23 cellular contexts compared by ENCODE assay signal in the genomic region with DNA sequence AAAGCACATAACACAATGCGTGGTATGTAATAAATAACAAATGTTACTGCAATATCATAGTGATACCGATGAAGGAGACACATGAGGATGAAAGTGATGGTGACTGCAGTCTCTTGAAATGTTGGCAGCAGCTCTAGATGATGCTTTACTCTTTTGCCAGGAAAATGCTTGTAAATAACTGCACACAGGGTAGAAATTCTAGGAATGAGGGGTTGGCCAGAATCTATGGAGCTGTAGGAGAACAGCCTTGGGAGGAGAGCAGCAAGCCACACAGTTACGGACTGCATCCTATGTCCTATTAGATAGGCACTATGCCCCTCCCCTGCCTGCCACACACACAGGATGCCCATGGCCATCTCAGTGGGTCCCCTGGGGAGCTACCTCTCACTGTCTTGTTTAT.
DNase-seq lines count a peak whose midpoint lies in the region; ATAC-seq and TF ChIP-seq lines count a peak whose summit lies in the region.
"Had no signal": no experiment of that assay in that cellular context is flagged by ENCODE, and none has a peak within 500 bp of the region (broad histone marks: within the 10 kb centered on the region; RNA-seq: fewer than 3 reads in every experiment).

No MANE protein-coding gene starts in this region.

- TF ChIP-seq CTCF in AG10803 (conservative IDR thresholded peaks at IDR 0.05; ENCODE audit: low read length) (no peak), foreskin fibroblast (IDR thresholded peaks at IDR 0.05; ENCODE audit: low read depth, low read length) (no peak), psoas muscle (IDR thresholded peaks at IDR 0.05) (no peak)
- no peak for TF ChIP-seq CTCF in CD4-positive, alpha-beta T cell (IDR thresholded peaks at IDR 0.05)

- no peaks in the 10 kb centered on the region for H3K9me3 ChIP-seq in CD4-positive, alpha-beta T cell (ENCODE audit: control insufficient read depth, low read length)
- H3K9me3 ChIP-seq in psoas muscle: no peaks in the 10 kb centered on the region
- H3K9me3 ChIP-seq: BLaER1 treated with 17β-estradiol and CSF1 and Interleukin-3, amounts not matched to agents 10 nM and 100 nM; esophagus squamous epithelium; tibial nerve had no signal

- H3K4me3 ChIP-seq in AG10803 (ENCODE audit: low read length): no peak overlapping the region
- H3K4me3 ChIP-seq in foreskin fibroblast (ENCODE audit: low read depth in 1 of 2, low read length in 2 of 2): no peak overlapping the region
- no peak overlapping the region for H3K4me3 ChIP-seq in psoas muscle
- H3K4me3 ChIP-seq: BLaER1 treated with 17β-estradiol and CSF1 and Interleukin-3, amounts not matched to agents 10 nM and 100 nM; cardiac muscle cell; esophagus squamous epithelium; neural progenitor cell; tibial nerve had no signal

- ATAC-seq in activated T-helper 17 cell treated with anti-CD3 and anti-CD28 coated beads, Interleukin-2, amount 50 U/mL, for 72 hours (replicated peaks): no peak
- no peak for ATAC-seq in CD4-positive, alpha-beta T cell (ENCODE audit: poor library complexity)
- no peak for ATAC-seq in psoas muscle
- ATAC-seq: activated T-cell treated with anti-CD3 and anti-CD28 coated beads, Interleukin-2, amount 50 U/mL, for 72 hours; HCT116 had no signal

- DNase-seq in AG10803 (ENCODE audit: low read depth) (peak; percentile 88), GM04503 (ENCODE audit: low read depth) (peak; percentile 77), foreskin fibroblast (peak; percentile 36 to 66), DMS153 treated with DMSO at 0.1 percent for 48 hours (lab: John Stamatoyannopoulos, UW; ENCODE audit: unreplicated experiment) (no peak), psoas muscle (no peak)
- DNase-seq in CD4-positive, alpha-beta T cell: no peak
- DNase-seq: activated CD4-positive, alpha-beta T cell treated with anti-CD3 and anti-CD28 coated beads for 4 hours; activated naive CD4-positive, alpha-beta T cell treated with anti-CD3 and anti-CD28 coated beads for 36 hours; activated T-cell treated with anti-CD3 and anti-CD28 coated beads, Interleukin-2, amount 50 U/mL, for 72 hours; amygdala; Calu3; cortex of kidney; esophagus squamous epithelium; MM.1S; NCI-H1436 treated with DMSO at 0.1 percent for 48 hours; NCI-H2171; NCI-H82 had no signal

- intact Hi-C loops in CD4-positive, alpha-beta T cell (cut with DNase I, micrococcal nuclease): no loop called here
- intact Hi-C loops in psoas muscle (cut with DNase I): no loop called here

- peaks cover 11% of the 10 kb centered on the region for H3K4me1 Mint-ChIP-seq in activated T-helper 17 cell treated with anti-CD3 and anti-CD28 coated beads, Interleukin-2, amount 50 U/mL, for 72 hours
- peaks cover 4% of the 10 kb centered on the region for H3K4me1 Mint-ChIP-seq in CD4-positive, alpha-beta T cell (ENCODE audit: low read depth)

- no peaks in the 10 kb centered on the region for H3K27me3 ChIP-seq in CD4-positive, alpha-beta T cell (ENCODE audit: control insufficient read depth, insufficient read depth, low read length)
- H3K27me3 ChIP-seq in psoas muscle (ENCODE audit: insufficient read depth in 3 of 3, low read length in 2 of 3): no peaks in the 10 kb centered on the region
- H3K27me3 ChIP-seq: BLaER1 treated with 17β-estradiol and CSF1 and Interleukin-3, amounts not matched to agents 10 nM and 100 nM; cardiac muscle cell; esophagus squamous epithelium; neural progenitor cell; tibial nerve had no signal

- CTCF ChIA-PET in CD4-positive, alpha-beta T cell (lab: Charles Lee): no interaction called here

- no peaks in the 10 kb centered on the region for H3K27me3 Mint-ChIP-seq in activated T-helper 17 cell treated with anti-CD3 and anti-CD28 coated beads, Interleukin-2, amount 50 U/mL, for 72 hours
- no peaks in the 10 kb centered on the region for H3K27me3 Mint-ChIP-seq in CD4-positive, alpha-beta T cell

- H3K27ac ChIP-seq in CD4-positive, alpha-beta T cell (ENCODE audit: low read depth, low read length): no peak overlapping the region
- H3K27ac ChIP-seq in psoas muscle: no peak overlapping the region
- H3K27ac ChIP-seq: BLaER1 treated with 17β-estradiol and CSF1 and Interleukin-3, amounts not matched to agents 10 nM and 100 nM; cardiac muscle cell; esophagus squamous epithelium; neural progenitor cell; tibial nerve had no signal

- 85 to 90% (median 86%) methylated on average over 3 of the region's 3 CpGs for WGBS in psoas muscle, 3 donors

- peak overlapping the region; percentile 27 for H3K27ac Mint-ChIP-seq in activated T-helper 17 cell treated with anti-CD3 and anti-CD28 coated beads, Interleukin-2, amount 50 U/mL, for 72 hours
- no peak overlapping the region for H3K27ac Mint-ChIP-seq in CD4-positive, alpha-beta T cell
- H3K27ac Mint-ChIP-seq: activated naive CD4-positive, alpha-beta T cell treated with anti-CD3 and anti-CD28 coated beads for 36 hours; activated T-cell treated with anti-CD3 and anti-CD28 coated beads, Interleukin-2, amount 50 U/mL, for 72 hours; neural progenitor cell had no signal

- peaks cover 90% of the 10 kb centered on the region for H3K36me3 Mint-ChIP-seq in activated T-helper 17 cell treated with anti-CD3 and anti-CD28 coated beads, Interleukin-2, amount 50 U/mL, for 72 hours (ENCODE audit: low read depth)
- peaks cover 74% of the 10 kb centered on the region for H3K36me3 Mint-ChIP-seq in CD4-positive, alpha-beta T cell (ENCODE audit: low read depth)

- no peaks in the 10 kb centered on the region for H3K9me3 Mint-ChIP-seq in activated T-helper 17 cell treated with anti-CD3 and anti-CD28 coated beads, Interleukin-2, amount 50 U/mL, for 72 hours
- no peaks in the 10 kb centered on the region for H3K9me3 Mint-ChIP-seq in CD4-positive, alpha-beta T cell
- H3K9me3 Mint-ChIP-seq: activated naive CD4-positive, alpha-beta T cell treated with anti-CD3 and anti-CD28 coated beads for 36 hours; activated T-cell treated with anti-CD3 and anti-CD28 coated beads, Interleukin-2, amount 50 U/mL, for 72 hours; neural progenitor cell had no signal

- POLR2A ChIA-PET in CD4-positive, alpha-beta T cell (lab: Charles Lee): no interaction called here

- H3K4me3 Mint-ChIP-seq in activated T-helper 17 cell treated with anti-CD3 and anti-CD28 coated beads, Interleukin-2, amount 50 U/mL, for 72 hours: no peak overlapping the region
- H3K4me3 Mint-ChIP-seq in CD4-positive, alpha-beta T cell: no peak overlapping the region
- H3K4me3 Mint-ChIP-seq: activated naive CD4-positive, alpha-beta T cell treated with anti-CD3 and anti-CD28 coated beads for 36 hours; activated T-cell treated with anti-CD3 and anti-CD28 coated beads, Interleukin-2, amount 50 U/mL, for 72 hours; neural progenitor cell had no signal

- H3K36me3 ChIP-seq in psoas muscle (ENCODE audit: insufficient read depth in 1 of 2, low read depth in 1 of 2): peaks cover 0 to 8% of the 10 kb centered on the region in 2 donors
- H3K36me3 ChIP-seq: cardiac muscle cell, neural progenitor cell had no signal

- H3K4me1 ChIP-seq in psoas muscle: no peaks in the 10 kb centered on the region
- H3K4me1 ChIP-seq: esophagus squamous epithelium, tibial nerve had no signal

Comparison
In these comparisons a context has a peak if more than half of its experiments do, and no peak if none do; other contexts are left out.
1. DNase-seq: peak in AG10803 (single experiment), GM04503 (single experiment) and foreskin fibroblast (2 of 2); none in DMS153 treated with DMSO at 0.1 percent for 48 hours (single experiment), CD4-positive, alpha-beta T cell (0 of 10) and psoas muscle (0 of 2).